In genomic region chr12:96061864-96062453, GRCh38 we compare ENCODE assay signal across 8 cellular contexts. TPM values are rescaled to one million over a fixed set of nuclear protein-coding genes. Genes with fewer than 3 reads are reported as not detected.
DNase-seq lines count a peak whose midpoint lies in the region; ATAC-seq and TF ChIP-seq lines count a peak whose summit lies in the region.

No MANE protein-coding gene starts in this region.

- H3K27ac Mint-ChIP-seq in activated CD8-positive, alpha-beta memory T cell treated with anti-CD3 and anti-CD28 coated beads, Interleukin-2, amount 10 ng/mL, durations not matched to agents 7 days and 5 days: no peak overlapping the region
- H3K27ac Mint-ChIP-seq in naive thymus-derived CD4-positive, alpha-beta T cell: peak overlapping the region in 2 of 9 donors; percentile 1 to 28
- H3K27ac Mint-ChIP-seq in stimulated activated memory B cell treated with anti-CD40 and anti-IgM and Interleukin-4, amounts not matched to agents 10 μg/mL and 1 μg/mL and 100 μg/mL, for 72 hours: peak overlapping the region; percentile 50

- no peaks in the 10 kb centered on the region for H3K36me3 ChIP-seq in naive thymus-derived CD4-positive, alpha-beta T cell (ENCODE audit: control insufficient read depth in 2 of 3, insufficient read depth in 3 of 3, low read length in 3 of 3)

- DNase-seq in GM19238 (ENCODE audit: insufficient read length, low spot score): peak; percentile 27
- peak; percentile 91 for DNase-seq in NOMO-1 treated with DMSO at 0.1 percent for 48 hours (lab: John Stamatoyannopoulos, UW; ENCODE audit: unreplicated experiment)
- DNase-seq in activated CD8-positive, alpha-beta memory T cell treated with anti-CD3 and anti-CD28 coated beads, Interleukin-2, amount 10 ng/mL, durations not matched to agents 7 days and 5 days: peak; percentile 82
- peak; percentile 38 for DNase-seq in epithelial cell of proximal tubule (ENCODE audit: low read depth)
- DNase-seq in naive thymus-derived CD4-positive, alpha-beta T cell: peak; percentile 39 to 79 (median 70)

- H3K27me3 ChIP-seq in naive thymus-derived CD4-positive, alpha-beta T cell (ENCODE audit: control insufficient read depth in 2 of 2, insufficient read depth in 2 of 2, low read length in 2 of 2): no peaks in the 10 kb centered on the region

- CTCF ChIA-PET in activated CD8-positive, alpha-beta memory T cell treated with anti-CD3 and anti-CD28 coated beads, Interleukin-2, amount 10 ng/mL, durations not matched to agents 7 days and 5 days (lab: Charles Lee): interaction anchor here (0.7 to 5.4 kb wide), 6 partner anchors 150 to 455 kb away, joined by 3 to 57 read pairs (median 6); no protein-coding TSS in a partner anchor
- CTCF ChIA-PET in naive thymus-derived CD4-positive, alpha-beta T cell (lab: Charles Lee): interaction anchor here (0.6 to 6.9 kb wide), 9 partner anchors 11 to 455 kb away, joined by 3 to 127 read pairs (median 4); no protein-coding TSS in a partner anchor

- no peak overlapping the region for H3K27ac ChIP-seq in C4-2B
- H3K27ac ChIP-seq in naive thymus-derived CD4-positive, alpha-beta T cell (ENCODE audit: low read depth, low read length): no peak overlapping the region

- TF ChIP-seq CTCF in C4-2B (conservative IDR thresholded peaks at IDR 0.05) (peak; percentile 79), epithelial cell of proximal tubule (conservative IDR thresholded peaks at IDR 0.05; ENCODE audit: low read depth, low read length) (peak; percentile 92)

- peaks cover 22% of the 10 kb centered on the region for H3K4me1 Mint-ChIP-seq in activated CD8-positive, alpha-beta memory T cell treated with anti-CD3 and anti-CD28 coated beads, Interleukin-2, amount 10 ng/mL, durations not matched to agents 7 days and 5 days
- H3K4me1 Mint-ChIP-seq in naive thymus-derived CD4-positive, alpha-beta T cell: peaks cover 8 to 31% (median 30%) of the 10 kb centered on the region in 7 donors
- peaks cover 32% of the 10 kb centered on the region for H3K4me1 Mint-ChIP-seq in stimulated activated memory B cell treated with anti-CD40 and anti-IgM and Interleukin-4, amounts not matched to agents 10 μg/mL and 1 μg/mL and 100 μg/mL, for 72 hours

- no peaks in the 10 kb centered on the region for H3K36me3 Mint-ChIP-seq in activated CD8-positive, alpha-beta memory T cell treated with anti-CD3 and anti-CD28 coated beads, Interleukin-2, amount 10 ng/mL, durations not matched to agents 7 days and 5 days
- H3K36me3 Mint-ChIP-seq in naive thymus-derived CD4-positive, alpha-beta T cell: no peaks in the 10 kb centered on the region
- H3K36me3 Mint-ChIP-seq in stimulated activated memory B cell treated with anti-CD40 and anti-IgM and Interleukin-4, amounts not matched to agents 10 μg/mL and 1 μg/mL and 100 μg/mL, for 72 hours: no peaks in the 10 kb centered on the region

- ATAC-seq in HG03565 (IDR thresholded peaks at IDR 0.05; ENCODE audit: unreplicated experiment): peak; percentile 59
- ATAC-seq in activated CD8-positive, alpha-beta memory T cell treated with anti-CD3 and anti-CD28 coated beads, Interleukin-2, amount 10 ng/mL, durations not matched to agents 7 days and 5 days: peak; percentile 87
- peak; percentile 94 for ATAC-seq in naive thymus-derived CD4-positive, alpha-beta T cell
- ATAC-seq in stimulated activated memory B cell treated with anti-CD40 and anti-IgM and Interleukin-4, amounts not matched to agents 10 μg/mL and 1 μg/mL and 100 μg/mL, for 72 hours: peak; percentile 94

- POLR2A ChIA-PET in naive thymus-derived CD4-positive, alpha-beta T cell (lab: Charles Lee): interaction anchor here (0.5 to 0.9 kb wide), 3 partner anchors 37 to 309 kb away, joined by 3 to 6 read pairs (median 4); no protein-coding TSS in a partner anchor

- H3K4me3 Mint-ChIP-seq in activated CD8-positive, alpha-beta memory T cell treated with anti-CD3 and anti-CD28 coated beads, Interleukin-2, amount 10 ng/mL, durations not matched to agents 7 days and 5 days: no peak overlapping the region
- no peak overlapping the region for H3K4me3 Mint-ChIP-seq in naive thymus-derived CD4-positive, alpha-beta T cell
- H3K4me3 Mint-ChIP-seq in stimulated activated memory B cell treated with anti-CD40 and anti-IgM and Interleukin-4, amounts not matched to agents 10 μg/mL and 1 μg/mL and 100 μg/mL, for 72 hours: no peak overlapping the region

- intact Hi-C loops in naive thymus-derived CD4-positive, alpha-beta T cell (cut with micrococcal nuclease): loop anchor here (1.0 to 5.0 kb wide), 10 partner anchors 38 to 454 kb away; partner anchors contain the start of genes CFAP54 (in 2 of the 2) and CDK17 (in 1 of the 2)

- peaks cover 0 to 12% of the 10 kb centered on the region in 2 donors for H3K4me1 ChIP-seq in naive thymus-derived CD4-positive, alpha-beta T cell (ENCODE audit: control insufficient read depth in 2 of 2, insufficient read depth in 2 of 2, low read length in 2 of 2)

- H3K9me3 Mint-ChIP-seq in activated CD8-positive, alpha-beta memory T cell treated with anti-CD3 and anti-CD28 coated beads, Interleukin-2, amount 10 ng/mL, durations not matched to agents 7 days and 5 days (ENCODE audit: low read depth): no peaks in the 10 kb centered on the region
- peaks cover 0 to 5% (median 0%) of the 10 kb centered on the region in 11 donors for H3K9me3 Mint-ChIP-seq in naive thymus-derived CD4-positive, alpha-beta T cell
- peaks cover 2% of the 10 kb centered on the region for H3K9me3 Mint-ChIP-seq in stimulated activated memory B cell treated with anti-CD40 and anti-IgM and Interleukin-4, amounts not matched to agents 10 μg/mL and 1 μg/mL and 100 μg/mL, for 72 hours

- no peak overlapping the region for H3K4me3 ChIP-seq in epithelial cell of proximal tubule (ENCODE audit: low read depth, low read length)
- H3K4me3 ChIP-seq in naive thymus-derived CD4-positive, alpha-beta T cell (ENCODE audit: low read length): no peak overlapping the region

- no peaks in the 10 kb centered on the region for H3K27me3 Mint-ChIP-seq in activated CD8-positive, alpha-beta memory T cell treated with anti-CD3 and anti-CD28 coated beads, Interleukin-2, amount 10 ng/mL, durations not matched to agents 7 days and 5 days
- no peaks in the 10 kb centered on the region for H3K27me3 Mint-ChIP-seq in naive thymus-derived CD4-positive, alpha-beta T cell
- no peaks in the 10 kb centered on the region for H3K27me3 Mint-ChIP-seq in stimulated activated memory B cell treated with anti-CD40 and anti-IgM and Interleukin-4, amounts not matched to agents 10 μg/mL and 1 μg/mL and 100 μg/mL, for 72 hours

- H3K9me3 ChIP-seq in naive thymus-derived CD4-positive, alpha-beta T cell (ENCODE audit: control insufficient read depth in 2 of 3, low read length in 3 of 3): no peaks in the 10 kb centered on the region

RNA-seq across cellular contexts. Expression of gene LTA4H, which starts 26.6 kb away (rescaled TPM):
- 10 to 100 TPM; 42.4 to 52.9 TPM for total RNA-seq in activated CD8-positive, alpha-beta memory T cell treated with anti-CD3 and anti-CD28 coated beads, Interleukin-2, amount 10 ng/mL, durations not matched to agents 7 days and 5 days
- 77.2 and 79.6 TPM in 2 replicates for total RNA-seq in epithelial cell of proximal tubule
- total RNA-seq in naive thymus-derived CD4-positive, alpha-beta T cell: 100 to 1,000 TPM in 1 of 5 experiments, 10 to 100 TPM in 4; 52.5 to 151 (median 63.4) TPM
- polyA plus RNA-seq in naive thymus-derived CD4-positive, alpha-beta T cell: 10 to 100 TPM; 80.9 to 82.9 TPM

Comparison
In these comparisons a context has a peak if more than half of its experiments do, and no peak if none do; other contexts are left out.
1. DNase-seq: peak in every context shown above with its lines; median percentile 91 in NOMO-1 treated with DMSO at 0.1 percent for 48 hours; 82 in activated CD8-positive, alpha-beta memory T cell treated with anti-CD3 and anti-CD28 coated beads, Interleukin-2, amount 10 ng/mL, durations not matched to agents 7 days and 5 days; 70 in naive thymus-derived CD4-positive, alpha-beta T cell; 38 in epithelial cell of proximal tubule; 27 in GM19238.